13 cellular contexts compared by ENCODE assay signal in the genomic region with DNA sequence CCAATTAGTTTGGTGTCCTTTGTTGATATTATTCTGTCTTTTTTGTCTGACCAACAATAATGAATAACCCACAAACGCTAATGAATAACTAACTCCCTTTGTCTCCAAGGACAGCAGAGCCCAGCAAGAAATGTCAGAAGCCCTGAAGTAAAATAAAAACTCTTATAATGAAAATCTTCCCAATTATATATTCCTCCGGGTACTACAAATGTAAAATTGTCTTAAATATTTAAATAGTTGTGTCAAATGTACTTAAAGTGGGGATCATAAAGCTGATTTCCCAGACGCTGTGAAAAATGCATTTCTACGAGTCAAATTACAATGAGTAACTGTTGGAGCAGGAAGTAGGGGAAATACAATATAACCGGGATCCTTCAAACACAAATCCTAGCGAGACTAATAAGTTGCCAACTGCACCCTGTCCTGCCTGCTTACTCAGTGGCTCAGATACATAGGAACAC. TPM values are rescaled to one million over a fixed set of nuclear protein-coding genes. Genes with fewer than 3 reads are reported as not detected.
A peak's percentile ranks its signal among the peaks of the same experiment; 100 is the strongest.
DNase-seq lines count a peak whose midpoint lies in the region; TF ChIP-seq lines count a peak whose summit lies in the region.
"Had no signal": no experiment of that assay in that cellular context is flagged by ENCODE, and none has a peak within 500 bp of the region (broad histone marks: within the 10 kb centered on the region; RNA-seq: fewer than 3 reads in every experiment).

No MANE protein-coding gene starts in this region.

- H3K36me3 ChIP-seq in ACC112 (ENCODE audit: insufficient read depth, low read length) (peaks cover 5% of the 10 kb centered on the region; the same call in 1 of the 2 replicates), GM23248 (ENCODE audit: low read depth) (no peaks in the 10 kb centered on the region), esophagus squamous epithelium (no peaks in the 10 kb centered on the region)
- H3K36me3 ChIP-seq: upper lobe of right lung had no signal

- no peak for TF ChIP-seq POLR2A in esophagus squamous epithelium (IDR thresholded peaks at IDR 0.05)

- H3K4me1 Mint-ChIP-seq in nephron, result peaks cover 12% of the 10 kb centered on the region

- H3K27ac ChIP-seq in ACC112 (ENCODE audit: low read depth, low read length) (peak overlapping the region; percentile 24), GM23248 (no peak overlapping the region), esophagus squamous epithelium (no peak overlapping the region)
- H3K27ac ChIP-seq: upper lobe of right lung had no signal

- no peaks in the 10 kb centered on the region for H3K9me3 Mint-ChIP-seq in nephron

- H3K79me2 ChIP-seq in ACC112 (ENCODE audit: control insufficient read depth, insufficient read depth, low read length, unreplicated experiment), result peaks cover 11% of the 10 kb centered on the region
- peaks cover 82% of the 10 kb centered on the region for H3K79me2 ChIP-seq in GM23248 (ENCODE audit: insufficient read depth)

- H3F3A ChIP-seq in GM23248 (ENCODE audit: insufficient read depth), result no peaks in the 10 kb centered on the region

- H4K20me1 ChIP-seq in GM23248 (ENCODE audit: insufficient read depth), result no peaks in the 10 kb centered on the region

- H3K4me3 Mint-ChIP-seq in nephron, result peak overlapping the region; percentile 47 to 58 (median 58)

- intact Hi-C loops in esophagus squamous epithelium (cut with DNase I), result no loop called here

- no peaks in the 10 kb centered on the region for H3K9me3 ChIP-seq in GM23248 (ENCODE audit: low read depth)
- H3K9me3 ChIP-seq in esophagus squamous epithelium, result no peaks in the 10 kb centered on the region
- H3K9me3 ChIP-seq: upper lobe of right lung had no signal

- in situ Hi-C loops in GM23248 (cut with MboI), result no loop called here

- no peaks in the 10 kb centered on the region for H3K9me2 ChIP-seq in GM23248 (ENCODE audit: insufficient read depth)

- H2AFZ ChIP-seq in ACC112 (ENCODE audit: low read length, unreplicated experiment) (no peak overlapping the region), GM23248 (no peak overlapping the region)

- 78 to 86% methylated on average over 6 of the region's 6 CpGs for WGBS in GM23248 (ENCODE audit: low coverage in 1 of 2, low lambda C conversion rate in 2 of 2, missing lambda C conversion rate in 2 of 2), 2 experiments
- WGBS in esophagus squamous epithelium, 2 donors, result 34 to 36% methylated on average over 6 of the region's 6 CpGs

- TF ChIP-seq CTCF in epithelial cell of esophagus (IDR thresholded peaks at IDR 0.05; ENCODE audit: insufficient read depth, low read depth, low read length, missing control alignments), result no peak
- no peak for TF ChIP-seq CTCF in nephron (IDR thresholded peaks at IDR 0.05; ENCODE audit: unreplicated experiment in 3 of 3)
- TF ChIP-seq CTCF in esophagus squamous epithelium (IDR thresholded peaks at IDR 0.05), result no peak

- H3K27me3 Mint-ChIP-seq in nephron (ENCODE audit: low read depth), result peaks cover 4% of the 10 kb centered on the region

- no peak overlapping the region for H3K4me2 ChIP-seq in GM23248 (ENCODE audit: unreplicated experiment)

- DNase-seq in M059J (ENCODE audit: low read depth), result peak; percentile 51
- peak; percentile 46 for DNase-seq in epithelial cell of esophagus (ENCODE audit: low read depth)
- no peak for DNase-seq in GM23248
- DNase-seq in NCI-H1092 treated with DMSO at 0.1 percent for 48 hours (lab: John Stamatoyannopoulos, UW), result no peak
- DNase-seq in activated CD4-positive, CD25-positive, alpha-beta regulatory T cell (lab: John Stamatoyannopoulos, UW), result no peak
- DNase-seq in esophagus squamous epithelium (lab: John Stamatoyannopoulos, UW), result no peak
- DNase-seq: activated naive CD4-positive, alpha-beta T cell; NCI-H1048; NCI-H524 treated with DMSO at 0.1 percent for 48 hours; nucleus accumbens; upper lobe of right lung had no signal

- H3K4me1 ChIP-seq in ACC112 (ENCODE audit: control insufficient read depth, insufficient read depth, low read length, unreplicated experiment) (peaks cover 6% of the 10 kb centered on the region), GM23248 (ENCODE audit: insufficient read depth) (peaks cover 5% of the 10 kb centered on the region; the same call in 1 of the 2 replicates), esophagus squamous epithelium (no peaks in the 10 kb centered on the region)
- H3K4me1 ChIP-seq: upper lobe of right lung had no signal

- H3K9ac ChIP-seq in GM23248, result no peak overlapping the region

- H3K27me3 ChIP-seq in ACC112 (ENCODE audit: insufficient read depth, low read length) (no peaks in the 10 kb centered on the region), GM23248 (replicated peaks; ENCODE audit: insufficient read depth) (no peaks in the 10 kb centered on the region), esophagus squamous epithelium (no peaks in the 10 kb centered on the region)
- H3K27me3 ChIP-seq: upper lobe of right lung had no signal

- peak overlapping the region; percentile 86 to 95 (median 93) for H3K27ac Mint-ChIP-seq in nephron

- H3K36me3 Mint-ChIP-seq in nephron (ENCODE audit: low read depth), result peaks cover 3% of the 10 kb centered on the region

- H3K4me3 ChIP-seq in ACC112 (ENCODE audit: low read depth, low read length) (no peak overlapping the region; the same call in 1 of the 2 replicates), epithelial cell of esophagus (ENCODE audit: low read length) (no peak overlapping the region), GM23248 (no peak overlapping the region), esophagus squamous epithelium (no peak overlapping the region)
- H3K4me3 ChIP-seq: upper lobe of right lung had no signal

RNA-seq across cellular contexts. Expression of a gene that starts 22.3 kb away (rescaled TPM):
- 13.8 and 27.9 TPM in 2 replicates for total RNA-seq in M059J (2014; rRNA removed; shearing (Covaris generic))
- 19.6 and 23.3 TPM in 2 replicates for total RNA-seq in GM23248 (2014; rRNA removed; shearing (Covaris generic))
- 4.9 and 6.2 TPM in 2 replicates for polyA plus RNA-seq in GM23248 (2016; fragmentation: Nextera tagmentation; extraction: Ambion mirVana)
- 10 to 100 TPM in 1 of 4 donors, 1 to 10 TPM in 1, under 1 TPM in 1, not detected in 1; 0.88 to 10.9 (median 1.4) TPM for total RNA-seq in esophagus squamous epithelium

Comparison
In these comparisons a context has a peak if more than half of its experiments do, and no peak if none do; other contexts are left out.
1. DNase-seq: peak in M059J (single experiment) and epithelial cell of esophagus (single experiment); none in GM23248 (single experiment), NCI-H1092 treated with DMSO at 0.1 percent for 48 hours (single experiment), activated CD4-positive, CD25-positive, alpha-beta regulatory T cell (0 of 4) and esophagus squamous epithelium (single experiment).